ENCODE assay signal across 1 cellular context in the genomic region with DNA sequence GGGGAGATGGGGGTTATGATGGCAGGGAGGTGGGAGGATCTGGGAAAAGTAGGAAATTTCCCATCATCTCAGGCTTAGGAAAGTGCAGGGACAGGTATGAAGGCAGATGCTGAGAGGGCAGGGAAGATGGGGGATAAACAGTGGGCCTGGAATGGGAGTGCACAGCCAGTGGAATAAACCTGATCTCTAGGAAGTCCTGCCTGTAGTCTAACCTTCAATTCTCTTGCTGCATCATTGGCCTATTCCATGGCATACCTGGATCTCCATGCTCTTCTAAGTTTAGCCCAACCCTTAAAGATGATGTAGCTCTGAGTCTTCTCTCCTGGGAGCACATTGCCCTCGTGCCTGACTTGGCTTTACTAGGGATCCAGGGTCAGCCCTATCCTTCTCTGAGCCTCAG.
TF ChIP-seq lines count a peak whose summit lies in the region.

No MANE protein-coding gene starts in this region.

TF ChIP-seq in HCT116, 20 proteins besides CTCF, POLR2A, EP300 and RAD21 (continued from another document):
- TF ChIP-seq EZH2phosphoT487 (IDR thresholded peaks at IDR 0.05; ENCODE audit: borderline replicate concordance) (no peak), ZFX (IDR thresholded peaks at IDR 0.05) (no peak), SRF (IDR thresholded peaks at IDR 0.05; ENCODE audit: low read depth) (no peak), TCF7L2 (IDR thresholded peaks at IDR 0.05; ENCODE audit: borderline replicate concordance, extremely low read depth, insufficient read depth, insufficient read length) (no peak)
- TF ChIP-seq, protein P1, sequence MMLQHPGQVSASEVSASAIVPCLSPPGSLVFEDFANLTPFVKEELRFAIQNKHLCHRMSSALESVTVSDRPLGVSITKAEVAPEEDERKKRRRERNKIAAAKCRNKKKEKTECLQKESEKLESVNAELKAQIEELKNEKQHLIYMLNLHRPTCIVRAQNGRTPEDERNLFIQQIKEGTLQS (IDR thresholded peaks at IDR 0.05): no peak
